Comparison of ENCODE assay signal across 2 cellular contexts in genomic region chr17:50212121-50212843, GRCh38.
TF ChIP-seq lines count a peak whose summit lies in the region.

No MANE protein-coding gene starts in this region.

TF ChIP-seq in IMR-90, 13 proteins besides CTCF, POLR2A, EP300 and RAD21:
- TF ChIP-seq MXI1 (IDR thresholded peaks at IDR 0.05; ENCODE audit: borderline replicate concordance, low read depth, low read length): no peak
- TF ChIP-seq BHLHE40 (IDR thresholded peaks at IDR 0.05; ENCODE audit: low read depth, low read length): peak; percentile 73
- TF ChIP-seq FOS (IDR thresholded peaks at IDR 0.05; ENCODE audit: low read depth, low read length): 0 out of 2 replicates have a peak, but pooled peaks have one; percentile 9
- TF ChIP-seq RFX5 (IDR thresholded peaks at IDR 0.05; ENCODE audit: low read depth, low read length): no peak
- TF ChIP-seq MAFK (IDR thresholded peaks at IDR 0.05; ENCODE audit: low read depth, low read length): no peak
- peak; percentile 82 for TF ChIP-seq CEBPB (IDR thresholded peaks at IDR 0.05; ENCODE audit: low read depth, low read length)
- TF ChIP-seq SMC3 (IDR thresholded peaks at IDR 0.05; ENCODE audit: low read depth, low read length): peak; percentile 2; the same call in 1 of the 2 replicates
- no peak for TF ChIP-seq NFE2L2 (IDR thresholded peaks at IDR 0.05; ENCODE audit: low read depth, low read length)
- peak; percentile 25; the same call in 1 of the 2 replicates for TF ChIP-seq MAZ (IDR thresholded peaks at IDR 0.05; ENCODE audit: borderline replicate concordance, low read depth, low read length)
- TF ChIP-seq CHD1 (IDR thresholded peaks at IDR 0.05; ENCODE audit: low read depth, low read length): no peak
- TF ChIP-seq RCOR1 (IDR thresholded peaks at IDR 0.05; ENCODE audit: insufficient replicate concordance, low read length): peak; percentile 82
- no peak for TF ChIP-seq ELK1 (IDR thresholded peaks at IDR 0.05; ENCODE audit: borderline replicate concordance, low read depth, low read length)
- TF ChIP-seq USF2 (IDR thresholded peaks at IDR 0.05; ENCODE audit: low read depth, low read length): no peak
TF ChIP-seq in IMR-90: peak in this region for 6.

TF ChIP-seq in H1, 55 proteins besides CTCF, POLR2A, EP300 and RAD21:
- TF ChIP-seq BRCA1 (IDR thresholded peaks at IDR 0.05; ENCODE audit: low read depth, low read length) (no peak), POLR2AphosphoS5 (IDR thresholded peaks at IDR 0.05; ENCODE audit: low read depth, low read length) (no peak), SP2 (IDR thresholded peaks at IDR 0.05; ENCODE audit: low read length) (no peak), SRF (IDR thresholded peaks at IDR 0.05; ENCODE audit: low read depth, low read length) (no peak), CBX5 (IDR thresholded peaks at IDR 0.05; ENCODE audit: low read depth, low read length) (no peak), RBBP5 (IDR thresholded peaks at IDR 0.05; ENCODE audit: borderline replicate concordance, low read depth, low read length) (no peak), ZNF274 (IDR thresholded peaks at IDR 0.05; ENCODE audit: borderline replicate concordance, extremely low read depth, low read length) (no peak), CREB1 (IDR thresholded peaks at IDR 0.05) (no peak), CTBP2 (IDR thresholded peaks at IDR 0.05; ENCODE audit: borderline replicate concordance, insufficient read depth, insufficient read length, low read length) (no peak), PHF8 (conservative IDR thresholded peaks at IDR 0.05; ENCODE audit: low read depth, low read length) (no peak), FOSL1 (IDR thresholded peaks at IDR 0.05; ENCODE audit: insufficient read depth, low read depth, low read length) (no peak), SIRT6 (IDR thresholded peaks at IDR 0.05; ENCODE audit: low read length) (no peak), SAP30 (IDR thresholded peaks at IDR 0.05; ENCODE audit: insufficient read depth, insufficient replicate concordance, low read length) (no peak), MAX (IDR thresholded peaks at IDR 0.05) (no peak), SP1 (IDR thresholded peaks at IDR 0.05; ENCODE audit: low read depth, low read length) (no peak), EGR1 (IDR thresholded peaks at IDR 0.05; ENCODE audit: borderline replicate concordance, low read depth, low read length) (no peak)
